Comparison of ENCODE assay signal across 8 cellular contexts in genomic region chr3:113744941-113745272, GRCh38. TPM values are rescaled to one million over a fixed set of nuclear protein-coding genes. Genes with fewer than 3 reads are reported as not detected.
A peak's percentile ranks its signal among the peaks of the same experiment; 100 is the strongest.
DNase-seq lines count a peak whose midpoint lies in the region; ATAC-seq and TF ChIP-seq lines count a peak whose summit lies in the region.

No MANE protein-coding gene starts in this region.

- H3K36me3 ChIP-seq in MG63, result peaks cover 21% of the 10 kb centered on the region
- no peaks in the 10 kb centered on the region for H3K36me3 ChIP-seq in ectodermal cell (ENCODE audit: control insufficient read depth, insufficient read depth, low read length)

- no peak for DNase-seq in MG63
- no peak for DNase-seq in nephron progenitor cell
- no peak for DNase-seq in stimulated activated naive CD4-positive, alpha-beta T cell (lab: John Stamatoyannopoulos, UW)
- DNase-seq in inferior parietal cortex (ENCODE audit: extremely low spot score), result no peak
- DNase-seq in stimulated activated CD4-positive, alpha-beta T cell treated with anti-CD3 and anti-CD28 coated beads, Interleukin-2, amount 100 ng/mL, for 24 hours, result no peak

- H3K9me3 ChIP-seq in MG63 (no peaks in the 10 kb centered on the region), ectodermal cell (ENCODE audit: control insufficient read depth, low read length) (no peaks in the 10 kb centered on the region)

- peak overlapping the region; percentile 98 for H3K27ac Mint-ChIP-seq in nephron progenitor cell

- H3K27me3 ChIP-seq in MG63 (no peaks in the 10 kb centered on the region), ectodermal cell (ENCODE audit: control insufficient read depth, insufficient read depth, low read length, poor library complexity, severe bottlenecking) (no peaks in the 10 kb centered on the region)

- peaks cover 8% of the 10 kb centered on the region for H3K27me3 Mint-ChIP-seq in nephron progenitor cell (ENCODE audit: low read depth, poor library complexity)

- no peaks in the 10 kb centered on the region for H3K9me3 Mint-ChIP-seq in nephron progenitor cell

- peaks cover 12% of the 10 kb centered on the region for H3K36me3 Mint-ChIP-seq in nephron progenitor cell (ENCODE audit: low read depth)

- peaks cover 68% of the 10 kb centered on the region for H3K4me1 Mint-ChIP-seq in nephron progenitor cell

- peak overlapping the region; percentile 93 for H3K27ac ChIP-seq in C4-2B
- H3K27ac ChIP-seq in ectodermal cell (ENCODE audit: insufficient read depth, low read depth, low read length, poor library complexity, severe bottlenecking), result peak overlapping the region; percentile 26

- WGBS in ectodermal cell, 2 experiments, result 1 to 2% methylated on average over 11 to 12 of the region's 14 CpGs

- peak overlapping the region; percentile 98 for H3K4me3 ChIP-seq in MG63
- H3K4me3 ChIP-seq in ectodermal cell (ENCODE audit: insufficient read depth, low read depth, low read length), result peak overlapping the region; percentile 97

- ATAC-seq in HG02642 (IDR thresholded peaks at IDR 0.05; ENCODE audit: poor library complexity, unreplicated experiment), result no peak

- peak overlapping the region; percentile 98 for H3K4me3 Mint-ChIP-seq in nephron progenitor cell

- no peak for TF ChIP-seq CTCF in C4-2B (conservative IDR thresholded peaks at IDR 0.05)
- TF ChIP-seq CTCF in nephron progenitor cell (IDR thresholded peaks at IDR 0.05), result no peak

- peaks cover 7% of the 10 kb centered on the region for H3K4me1 ChIP-seq in ectodermal cell (ENCODE audit: control insufficient read depth, insufficient read depth, low read length)

RNA-seq across cellular contexts. Expression of gene NAA50, which starts 1.1 kb away (rescaled TPM):
- total RNA-seq in MG63 (2014; rRNA removed; shearing (Covaris generic); ENCODE audit: low replicate concordance), result 57.1 and 101 TPM in 2 replicates
- polyA plus RNA-seq in ectodermal cell (2013, experiment 1 of 4), result 193 TPM
- 189 TPM for polyA plus RNA-seq in ectodermal cell (2013, experiment 2 of 4)
- polyA plus RNA-seq in ectodermal cell (2013, experiment 3 of 4), result 124 TPM
- polyA plus RNA-seq in ectodermal cell (2013, experiment 4 of 4), result 140 TPM

RNA-seq across cellular contexts. Expression of gene ATP6V1A, which starts 1.9 kb away (rescaled TPM):
- 54.5 and 79.5 TPM in 2 replicates for total RNA-seq in MG63 (2014; rRNA removed; shearing (Covaris generic); ENCODE audit: low replicate concordance)
- 46.0 TPM for polyA plus RNA-seq in ectodermal cell (2013, experiment 1 of 4)
- polyA plus RNA-seq in ectodermal cell (2013, experiment 2 of 4), result 47.0 TPM
- polyA plus RNA-seq in ectodermal cell (2013, experiment 3 of 4), result 34.7 TPM
- 36.2 TPM for polyA plus RNA-seq in ectodermal cell (2013, experiment 4 of 4)

RNA-seq across cellular contexts. Expression of gene USF3, which starts 48.5 kb away (rescaled TPM):
- total RNA-seq in MG63 (2014; rRNA removed; shearing (Covaris generic); ENCODE audit: low replicate concordance), result 3.3 and 4.6 TPM in 2 replicates
- 8.2 TPM for polyA plus RNA-seq in ectodermal cell (2013, experiment 1 of 4)
- polyA plus RNA-seq in ectodermal cell (2013, experiment 2 of 4), result 10.9 TPM
- polyA plus RNA-seq in ectodermal cell (2013, experiment 3 of 4), result 7.8 TPM
- 9.8 TPM for polyA plus RNA-seq in ectodermal cell (2013, experiment 4 of 4)
